In the genomic region with DNA sequence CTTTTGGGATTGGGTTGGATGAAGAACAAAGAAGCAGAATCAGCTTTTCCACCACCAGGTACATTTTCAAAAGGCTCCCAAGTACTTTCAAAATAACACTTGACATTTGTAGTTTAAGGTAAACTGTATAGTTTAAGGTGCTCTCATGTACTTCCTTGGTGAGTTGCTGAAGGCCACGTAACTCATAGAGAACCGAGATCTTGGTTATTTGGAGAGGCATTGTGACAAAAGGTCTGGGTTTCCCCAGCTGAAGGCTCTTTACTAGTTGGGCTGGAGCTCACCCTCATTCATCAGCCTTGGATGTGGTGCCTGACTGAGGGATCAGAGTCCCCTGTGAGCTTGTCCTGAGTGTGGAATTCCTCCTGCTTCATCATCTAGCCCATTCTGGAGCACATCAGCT, we compare ENCODE assay signal across 34 cellular contexts.
"Had no signal": no experiment of that assay in that cellular context is flagged by ENCODE, and none has a peak within 500 bp of the region (broad histone marks: within the 10 kb centered on the region; RNA-seq: fewer than 3 reads in every experiment).

No MANE protein-coding gene starts in this region.

- H3K9me3 Mint-ChIP-seq: activated B cell treated with CpG ODN at 0.5 μM for 24 hours; activated CD4-positive, alpha-beta memory T cell treated with anti-CD3 and anti-CD28 coated beads, Interleukin-2, amount 10 ng/mL, durations not matched to agents 7 days and 5 days; activated CD4-positive, alpha-beta T cell treated with anti-CD3 and anti-CD28 coated beads, Interleukin-2, amount 10 ng/mL, durations not matched to agents 7 days and 5 days; activated naive CD4-positive, alpha-beta T cell treated with anti-CD3 and anti-CD28 coated beads, Interleukin-2, amount 10 ng/mL, durations not matched to agents 7 days and 5 days; activated naive CD4-positive, alpha-beta T cell treated with anti-CD3 and anti-CD28 coated beads, Interleukin-2, amount 50 U/mL, for 24 hours; activated naive CD8-positive, alpha-beta T cell treated with anti-CD3 and anti-CD28 coated beads, Interleukin-2, amount 50 U/mL, for 24 hours; activated T-cell treated with anti-CD3 and anti-CD28 coated beads, Interleukin-2, amount 50 U/mL, for 24 hours; activated T-helper 2 cell treated with anti-CD3 and anti-CD28 coated beads, Interferon-gamma antibody, Interleukin-2, Interleukin-4, amounts not matched to agents 10 μg/mL and 5 μg/mL and 100 μg/mL, durations not matched to agents 14 hours and 24 hours and 36 hours; central memory CD8-positive, alpha-beta T cell; T-helper 2 cell treated with Interferon-gamma antibody and Interleukin-4, amounts not matched to agents 5 μg/mL and 100 μg/mL, for 36 hours had no signal

- H3K9me3 ChIP-seq: ascending aorta had no signal

- H3K36me3 ChIP-seq: ascending aorta, cardiac muscle cell had no signal

- DNase-seq: activated B cell treated with CpG ODN at 0.5 μM for 24 hours; activated CD4-positive, alpha-beta memory T cell treated with anti-CD3 and anti-CD28 coated beads, Interleukin-2, amount 10 ng/mL, durations not matched to agents 7 days and 5 days; activated CD4-positive, alpha-beta T cell treated with anti-CD3 and anti-CD28 coated beads for 1 hour; activated CD4-positive, alpha-beta T cell treated with anti-CD3 and anti-CD28 coated beads for 36 hours; activated CD4-positive, alpha-beta T cell treated with anti-CD3 and anti-CD28 coated beads for 48 hours; activated CD4-positive, alpha-beta T cell treated with anti-CD3 and anti-CD28 coated beads, Interleukin-2, amount 10 ng/mL, durations not matched to agents 7 days and 5 days; activated CD4-positive, alpha-beta T cell treated with anti-CD3 and anti-CD28 coated beads, Interleukin-2, amount 50 U/mL, for 48 hours; activated CD8-positive, alpha-beta memory T cell treated with anti-CD3 and anti-CD28 coated beads for 24 hours; activated CD8-positive, alpha-beta memory T cell treated with anti-CD3 and anti-CD28 coated beads, Interleukin-2, amount 50 U/mL, for 4 hours; activated CD8-positive, alpha-beta T cell treated with anti-CD3 and anti-CD28 coated beads, Interleukin-2, amount 10 ng/mL, durations not matched to agents 7 days and 5 days; activated effector memory CD4-positive, alpha-beta T cell treated with Interleukin-2 at 50 U/mL for 16 hours; activated gamma-delta T cell; activated naive CD4-positive, alpha-beta T cell treated with anti-CD3 and anti-CD28 coated beads, Interleukin-2, amount 10 ng/mL, durations not matched to agents 7 days and 5 days; activated naive CD4-positive, alpha-beta T cell treated with Interleukin-2 at 50 U/mL for 16 hours; activated naive CD8-positive, alpha-beta T cell treated with anti-CD3 and anti-CD28 coated beads, Interleukin-2, amount 10 ng/mL, durations not matched to agents 7 days and 5 days; activated naive CD8-positive, alpha-beta T cell treated with anti-CD3 and anti-CD28 coated beads, Interleukin-2, amount 50 U/mL, for 24 hours; activated T-cell treated with anti-CD3 and anti-CD28 coated beads, Interleukin-2, amount 50 U/mL, for 24 hours; activated T-cell treated with anti-CD3 and anti-CD28 coated beads, Interleukin-2, amount 50 U/mL, for 48 hours; amygdala; anterior cingulate cortex; caudate nucleus; cerebellar nuclear complex; SW 1271; T-helper 2 cell; T-helper 9 cell had no signal

- ATAC-seq: activated CD4-positive, alpha-beta T cell treated with anti-CD3 and anti-CD28 coated beads for 36 hours; activated CD8-positive, alpha-beta T cell treated with anti-CD3 and anti-CD28 coated beads, Interleukin-2, amount 10 ng/mL, durations not matched to agents 7 days and 5 days; activated naive CD8-positive, alpha-beta T cell treated with anti-CD3 and anti-CD28 coated beads, Interleukin-2, amount 50 U/mL, for 24 hours had no signal

- H3K27ac ChIP-seq: ascending aorta, cardiac muscle cell, VCaP had no signal

- H3K4me3 Mint-ChIP-seq: activated B cell treated with CpG ODN at 0.5 μM for 24 hours; activated CD4-positive, alpha-beta memory T cell treated with anti-CD3 and anti-CD28 coated beads, Interleukin-2, amount 10 ng/mL, durations not matched to agents 7 days and 5 days; activated CD4-positive, alpha-beta T cell treated with anti-CD3 and anti-CD28 coated beads for 36 hours; activated CD4-positive, alpha-beta T cell treated with anti-CD3 and anti-CD28 coated beads, Interleukin-2, amount 10 ng/mL, durations not matched to agents 7 days and 5 days; activated CD8-positive, alpha-beta T cell treated with anti-CD3 and anti-CD28 coated beads, Interleukin-2, amount 10 ng/mL, durations not matched to agents 7 days and 5 days; activated naive CD4-positive, alpha-beta T cell treated with anti-CD3 and anti-CD28 coated beads, Interleukin-2, amount 10 ng/mL, durations not matched to agents 7 days and 5 days; activated naive CD4-positive, alpha-beta T cell treated with anti-CD3 and anti-CD28 coated beads, Interleukin-2, amount 50 U/mL, for 24 hours; activated naive CD8-positive, alpha-beta T cell; activated naive CD8-positive, alpha-beta T cell treated with anti-CD3 and anti-CD28 coated beads, Interleukin-2, amount 10 ng/mL, durations not matched to agents 7 days and 5 days; activated naive CD8-positive, alpha-beta T cell treated with anti-CD3 and anti-CD28 coated beads, Interleukin-2, amount 50 U/mL, for 24 hours; activated T-cell treated with anti-CD3 and anti-CD28 coated beads, Interleukin-2, amount 50 U/mL, for 24 hours; brain; central memory CD8-positive, alpha-beta T cell; T-helper 2 cell treated with Interferon-gamma antibody and Interleukin-4, amounts not matched to agents 5 μg/mL and 100 μg/mL, for 36 hours had no signal

- H3K4me3 ChIP-seq: ascending aorta, cardiac muscle cell had no signal

- H3K36me3 Mint-ChIP-seq: activated naive CD4-positive, alpha-beta T cell treated with anti-CD3 and anti-CD28 coated beads, Interleukin-2, amount 10 ng/mL, durations not matched to agents 7 days and 5 days; activated naive CD4-positive, alpha-beta T cell treated with anti-CD3 and anti-CD28 coated beads, Interleukin-2, amount 50 U/mL, for 24 hours; activated naive CD8-positive, alpha-beta T cell; activated naive CD8-positive, alpha-beta T cell treated with anti-CD3 and anti-CD28 coated beads, Interleukin-2, amount 10 ng/mL, durations not matched to agents 7 days and 5 days; brain had no signal

- H3K27ac Mint-ChIP-seq: activated B cell treated with CpG ODN at 0.5 μM for 24 hours; activated CD4-positive, alpha-beta memory T cell treated with anti-CD3 and anti-CD28 coated beads, Interleukin-2, amount 10 ng/mL, durations not matched to agents 7 days and 5 days; activated CD4-positive, alpha-beta T cell treated with anti-CD3 and anti-CD28 coated beads for 36 hours; activated CD4-positive, alpha-beta T cell treated with anti-CD3 and anti-CD28 coated beads, Interleukin-2, amount 10 ng/mL, durations not matched to agents 7 days and 5 days; activated CD8-positive, alpha-beta T cell treated with anti-CD3 and anti-CD28 coated beads, Interleukin-2, amount 10 ng/mL, durations not matched to agents 7 days and 5 days; activated naive CD4-positive, alpha-beta T cell treated with anti-CD3 and anti-CD28 coated beads, Interleukin-2, amount 10 ng/mL, durations not matched to agents 7 days and 5 days; activated naive CD4-positive, alpha-beta T cell treated with anti-CD3 and anti-CD28 coated beads, Interleukin-2, amount 50 U/mL, for 24 hours; activated naive CD8-positive, alpha-beta T cell; activated naive CD8-positive, alpha-beta T cell treated with anti-CD3 and anti-CD28 coated beads, Interleukin-2, amount 10 ng/mL, durations not matched to agents 7 days and 5 days; activated naive CD8-positive, alpha-beta T cell treated with anti-CD3 and anti-CD28 coated beads, Interleukin-2, amount 50 U/mL, for 24 hours; activated T-cell treated with anti-CD3 and anti-CD28 coated beads, Interleukin-2, amount 50 U/mL, for 24 hours; activated T-helper 2 cell treated with anti-CD3 and anti-CD28 coated beads, Interferon-gamma antibody, Interleukin-2, Interleukin-4, amounts not matched to agents 10 μg/mL and 5 μg/mL and 100 μg/mL, durations not matched to agents 14 hours and 24 hours and 36 hours; T-helper 2 cell treated with Interferon-gamma antibody and Interleukin-4, amounts not matched to agents 5 μg/mL and 100 μg/mL, for 36 hours had no signal

- H3K27me3 Mint-ChIP-seq: activated naive CD4-positive, alpha-beta T cell treated with anti-CD3 and anti-CD28 coated beads, Interleukin-2, amount 50 U/mL, for 24 hours; activated naive CD8-positive, alpha-beta T cell treated with anti-CD3 and anti-CD28 coated beads, Interleukin-2, amount 50 U/mL, for 24 hours; brain had no signal

- H3K4me1 Mint-ChIP-seq: activated B cell treated with CpG ODN at 0.5 μM for 24 hours; activated CD4-positive, alpha-beta T cell treated with anti-CD3 and anti-CD28 coated beads for 36 hours; activated naive CD4-positive, alpha-beta T cell treated with anti-CD3 and anti-CD28 coated beads, Interleukin-2, amount 50 U/mL, for 24 hours; central memory CD8-positive, alpha-beta T cell had no signal

- H3K27me3 ChIP-seq: ascending aorta, cardiac muscle cell had no signal

- H3K4me1 ChIP-seq: ascending aorta had no signal
